ENCODE assay signal across 17 cellular contexts in the genomic region with DNA sequence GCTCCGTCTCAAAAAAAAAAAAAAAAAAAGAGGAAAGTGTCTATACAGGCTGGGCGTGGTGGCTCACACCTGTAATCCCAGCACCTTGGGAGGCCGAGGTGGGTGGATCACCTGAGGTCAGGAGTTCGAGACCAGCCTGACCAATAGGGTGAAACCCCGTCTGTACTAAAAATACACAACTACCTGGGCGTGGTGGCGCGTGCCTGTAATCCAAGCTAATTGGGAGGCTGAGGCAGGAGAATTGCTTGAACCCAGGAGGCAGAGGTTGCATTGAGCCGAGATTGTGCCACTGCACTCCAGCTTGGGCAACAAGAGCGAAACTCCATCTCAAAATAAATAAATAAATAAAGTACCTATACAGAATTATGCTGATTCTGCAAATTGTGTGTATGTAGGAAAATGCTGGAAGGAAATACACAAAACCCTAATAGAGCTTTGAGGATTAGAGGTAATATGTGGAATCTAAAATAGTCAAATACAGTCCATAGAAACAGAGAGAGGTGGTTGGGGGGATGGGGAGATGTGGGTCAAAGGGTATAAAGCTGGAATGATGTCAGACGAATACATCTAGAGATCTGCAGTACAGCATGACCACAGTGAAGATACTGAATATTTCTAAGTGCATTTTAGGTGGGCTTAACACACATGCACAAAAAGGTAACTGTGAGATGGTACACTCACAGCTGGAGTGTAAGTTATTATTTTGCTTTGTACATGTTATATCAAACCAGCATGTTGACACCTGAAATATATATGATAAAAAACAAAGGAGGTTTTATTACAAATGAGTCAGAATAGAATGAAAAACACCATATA.
DNase-seq lines count a peak whose midpoint lies in the region; ATAC-seq, FAIRE-seq and TF ChIP-seq lines count a peak whose summit lies in the region.
"Had no signal": no experiment of that assay in that cellular context is flagged by ENCODE, and none has a peak within 500 bp of the region (broad histone marks: within the 10 kb centered on the region; RNA-seq: fewer than 3 reads in every experiment).

No MANE protein-coding gene starts in this region.

- no peaks in the 10 kb centered on the region for H3K27me3 Mint-ChIP-seq in T-helper 1 cell treated with Interleukin-12 subunit alpha and Interleukin-12 subunit beta and Interleukin-4 antibody, amounts not matched to agents 30 μg/mL and 1 μg/mL, for 36 hours (ENCODE audit: low read depth)
- H3K27me3 Mint-ChIP-seq in effector memory CD8-positive, alpha-beta T cell, result no peaks in the 10 kb centered on the region

- peaks cover 58% of the 10 kb centered on the region for H3K36me3 ChIP-seq in PC-9 (ENCODE audit: low read depth)
- H3K36me3 ChIP-seq: pancreas had no signal

- peaks cover 23% of the 10 kb centered on the region for H4K20me1 ChIP-seq in PC-9 (ENCODE audit: insufficient read depth)

- peaks cover 56% of the 10 kb centered on the region for H3K4me1 ChIP-seq in PC-9 (replicated peaks; ENCODE audit: insufficient read depth)

- no peaks in the 10 kb centered on the region for H3K27me3 ChIP-seq in PC-9 (ENCODE audit: insufficient read depth, low read depth)
- H3K27me3 ChIP-seq: ascending aorta, pancreas, tibial artery had no signal

- no peaks in the 10 kb centered on the region for H3K9me3 ChIP-seq in PC-9 (ENCODE audit: insufficient read depth, low read depth)
- H3K9me3 ChIP-seq: ascending aorta, pancreas, tibial artery had no signal

- no peak for DNase-seq in T-helper 1 cell
- no peak for DNase-seq in PC-9
- DNase-seq in effector memory CD8-positive, alpha-beta T cell, result no peak
- no peak for DNase-seq in skeletal muscle cell (ENCODE audit: low read depth)
- no peak for DNase-seq in D721Med (ENCODE audit: insufficient read length, low spot score)
- DNase-seq in NCI-H1930 (lab: John Stamatoyannopoulos, UW), result no peak
- DNase-seq: 8988T, GDM1, kidney, NCI-H2227 treated with DMSO at 0.1 percent for 48 hours, pancreas, RPMI8226, tibial artery had no signal

- peak overlapping the region; percentile 93 for H3K4me2 ChIP-seq in PC-9
- H3K4me2 ChIP-seq: KMS-11 had no signal

- no peak overlapping the region for H2AFZ ChIP-seq in PC-9

- H3K4me1 Mint-ChIP-seq in T-helper 1 cell treated with Interleukin-12 subunit alpha and Interleukin-12 subunit beta and Interleukin-4 antibody, amounts not matched to agents 30 μg/mL and 1 μg/mL, for 36 hours (ENCODE audit: low read depth), result peaks cover 65% of the 10 kb centered on the region
- H3K4me1 Mint-ChIP-seq in effector memory CD8-positive, alpha-beta T cell (ENCODE audit: low read depth in 2 of 2), result peaks cover 65 to 75% of the 10 kb centered on the region in 2 donors

- peaks cover 88% of the 10 kb centered on the region for H3K79me2 ChIP-seq in PC-9 (ENCODE audit: low read depth)

- H3K4me3 ChIP-seq in PC-9 (peak overlapping the region; percentile 96), skeletal muscle cell (ENCODE audit: low read depth, low read length) (peak overlapping the region; percentile 61)
- H3K4me3 ChIP-seq: ascending aorta, pancreas, tibial artery had no signal

- H3K4me3 Mint-ChIP-seq in T-helper 1 cell treated with Interleukin-12 subunit alpha and Interleukin-12 subunit beta and Interleukin-4 antibody, amounts not matched to agents 30 μg/mL and 1 μg/mL, for 36 hours, result no peak overlapping the region
- H3K4me3 Mint-ChIP-seq in effector memory CD8-positive, alpha-beta T cell, result peak overlapping the region in 1 of 2 donors; percentile 76

- BruUV-seq in PC-9 (replicated peaks; lab: Mats Ljungman, UMichigan), result no TSS peak

- H3K9me2 ChIP-seq in PC-9 (ENCODE audit: insufficient read depth), result no peaks in the 10 kb centered on the region

- H3F3A ChIP-seq in PC-9 (ENCODE audit: insufficient read depth, low read depth), result peaks cover 95% of the 10 kb centered on the region

- H3K27ac ChIP-seq in PC-9, result peak overlapping the region; percentile 99
- H3K27ac ChIP-seq: KMS-11, pancreas, tibial artery had no signal

- no peak for FAIRE-seq in D721Med (lab: Jason Lieb, UNC)
- FAIRE-seq: kidney, pancreas had no signal

- no peaks in the 10 kb centered on the region for H3K9me3 Mint-ChIP-seq in T-helper 1 cell treated with Interleukin-12 subunit alpha and Interleukin-12 subunit beta and Interleukin-4 antibody, amounts not matched to agents 30 μg/mL and 1 μg/mL, for 36 hours
- H3K9me3 Mint-ChIP-seq in effector memory CD8-positive, alpha-beta T cell, result no peaks in the 10 kb centered on the region

- H3K36me3 Mint-ChIP-seq in T-helper 1 cell treated with Interleukin-12 subunit alpha and Interleukin-12 subunit beta and Interleukin-4 antibody, amounts not matched to agents 30 μg/mL and 1 μg/mL, for 36 hours (ENCODE audit: low read depth), result peaks cover 36% of the 10 kb centered on the region
- peaks cover 98% of the 10 kb centered on the region for H3K36me3 Mint-ChIP-seq in effector memory CD8-positive, alpha-beta T cell (ENCODE audit: insufficient read depth)

- intact Hi-C loops in PC-9 (cut with micrococcal nuclease; ENCODE audit: unreplicated experiment), result no loop called here

- no peak for TF ChIP-seq CTCF in PC-9 (conservative IDR thresholded peaks at IDR 0.05)
- TF ChIP-seq CTCF in D721Med (IDR thresholded peaks at IDR 0.05; ENCODE audit: insufficient read depth, missing control alignments), result no peak

- ATAC-seq in effector memory CD8-positive, alpha-beta T cell (replicated peaks), result no peak
- ATAC-seq in GM18907 (IDR thresholded peaks at IDR 0.05; ENCODE audit: unreplicated experiment), result no peak
- ATAC-seq: pancreas had no signal

- CTCF ChIA-PET in PC-9 (lab: Charles Lee), result interaction anchor here (0.6 kb wide), 1 partner anchor 743 kb away, joined by 6 read pairs; no protein-coding TSS in a partner anchor

- POLR2A ChIA-PET in PC-9 (lab: Charles Lee; ENCODE audit: unreplicated experiment), result no interaction called here

- peak overlapping the region; percentile 8 for H3K27ac Mint-ChIP-seq in T-helper 1 cell treated with Interleukin-12 subunit alpha and Interleukin-12 subunit beta and Interleukin-4 antibody, amounts not matched to agents 30 μg/mL and 1 μg/mL, for 36 hours
- H3K27ac Mint-ChIP-seq in effector memory CD8-positive, alpha-beta T cell, result peak overlapping the region; percentile 86 to 93
